ENCODE assay signal across 22 cellular contexts in the genomic region with DNA sequence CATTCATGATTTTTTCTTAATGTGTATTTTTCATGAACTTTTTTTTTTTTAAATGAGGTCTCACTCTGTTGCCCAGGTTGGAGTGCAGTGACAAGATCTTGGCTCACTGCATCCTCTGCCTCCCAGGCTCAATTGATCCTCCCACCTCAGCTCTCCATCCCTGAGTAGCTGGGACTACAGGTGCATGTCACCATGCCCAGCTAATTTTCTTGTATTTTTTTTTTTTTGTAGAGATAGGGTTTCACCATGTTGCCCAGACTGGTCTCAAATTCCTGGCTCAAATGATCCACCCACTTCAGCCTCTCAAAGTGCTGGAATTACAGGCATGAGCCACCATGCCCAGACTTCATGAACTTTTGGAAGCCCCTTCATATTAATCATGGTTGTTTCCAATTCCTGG.
"Had no signal": no experiment of that assay in that cellular context is flagged by ENCODE, and none has a peak within 500 bp of the region (broad histone marks: within the 10 kb centered on the region; RNA-seq: fewer than 3 reads in every experiment).

No MANE protein-coding gene starts in this region.

- DNase-seq: stimulated activated CD4-positive, alpha-beta T cell treated with anti-CD3 and anti-CD28 coated beads, Interleukin-2, amount 100 ng/mL, for 48 hours; stimulated activated CD4-positive, alpha-beta T cell treated with anti-CD3 and anti-CD28 coated beads, Interleukin-4, amount 100 ng/mL, for 1 hour; stimulated activated CD4-positive, alpha-beta T cell treated with anti-CD3 and anti-CD28 coated beads, Interleukin-4, amount 100 ng/mL, for 24 hours; stimulated activated CD4-positive, alpha-beta T cell treated with anti-CD3 and anti-CD28 coated beads, Interleukin-4, amount 100 ng/mL, for 4 hours; stimulated activated CD8-positive, alpha-beta memory T cell treated with anti-CD3 and anti-CD28 coated beads, Interleukin-4, amount 100 ng/mL, for 48 hours; stimulated activated naive B cell treated with anti-CD40 and anti-IgM and Interleukin-4, amounts not matched to agents 10 μg/mL and 1 μg/mL and 100 μg/mL, for 72 hours; stimulated activated naive CD4-positive, alpha-beta T cell; stimulated activated naive CD4-positive, alpha-beta T cell treated with Interleukin-2 at 50 U/mL for 16 hours; stimulated activated naive CD8-positive, alpha-beta T cell treated with anti-CD3 and anti-CD28 coated beads, Interleukin-15, amount 100 ng/mL, for 72 hours; stimulated activated naive CD8-positive, alpha-beta T cell treated with anti-CD3 and anti-CD28 coated beads, Interleukin-15, Interleukin-2, amounts not matched to agents 100 U/mL and 50 U/mL, for 24 hours; stomach; substantia nigra; testis; thyroid gland; tibial artery; transverse colon; trophoblast cell; upper lobe of left lung; upper lobe of right lung; uterus had no signal

- ATAC-seq: stimulated activated effector memory CD8-positive, alpha-beta T cell treated with anti-CD3 and anti-CD28 coated beads, Interleukin-12 subunit alpha, Interleukin-12 subunit beta, amount 100 ng/mL, for 72 hours; stimulated activated memory B cell treated with anti-CD40 and anti-IgM and Interleukin-4, amounts not matched to agents 10 μg/mL and 1 μg/mL and 100 μg/mL, for 72 hours; stimulated activated naive B cell treated with anti-CD40 and anti-IgM and Interleukin-4, amounts not matched to agents 10 μg/mL and 1 μg/mL and 100 μg/mL, for 72 hours; stimulated activated naive CD8-positive, alpha-beta T cell treated with anti-CD3 and anti-CD28 coated beads, Interleukin-15, amount 100 ng/mL, for 72 hours; stimulated activated naive CD8-positive, alpha-beta T cell treated with anti-CD3 and anti-CD28 coated beads, Interleukin-15, Interleukin-2, amounts not matched to agents 100 U/mL and 50 U/mL, for 24 hours; upper lobe of right lung had no signal
